Comparison of ENCODE assay signal across 9 cellular contexts in genomic region chr1:55277377-55278130, GRCh38.
DNase-seq lines count a peak whose midpoint lies in the region; FAIRE-seq and TF ChIP-seq lines count a peak whose summit lies in the region.
"Had no signal": no experiment of that assay in that cellular context is flagged by ENCODE, and none has a peak within 500 bp of the region (broad histone marks: within the 10 kb centered on the region; RNA-seq: fewer than 3 reads in every experiment).

No MANE protein-coding gene starts in this region.

- peak overlapping the region; percentile 37 for H3K27ac Mint-ChIP-seq in activated naive CD4-positive, alpha-beta T cell treated with anti-CD3 and anti-CD28 coated beads for 36 hours

- peak; percentile 65 for FAIRE-seq in G401.6 (lab: Jason Lieb, UNC)

- H3K27me3 ChIP-seq in HAP-1 (ENCODE audit: low read depth) (no peaks in the 10 kb centered on the region), MG63 (no peaks in the 10 kb centered on the region), prostate gland (replicated peaks; ENCODE audit: insufficient read depth) (no peaks in the 10 kb centered on the region)

- no peaks in the 10 kb centered on the region for H3K9me3 Mint-ChIP-seq in activated naive CD4-positive, alpha-beta T cell treated with anti-CD3 and anti-CD28 coated beads for 36 hours

- in situ Hi-C loops in HAP-1 (cut with MboI; ENCODE audit: low sequenced_read_pairs): loop anchor here (5.0 kb wide), 1 partner anchor 135 kb away; no protein-coding TSS in a partner anchor
- in situ Hi-C loops in SK-MEL-5 (cut with HindIII; ENCODE audit: low pct_unique_long_range_greater_than_20kb, low sequenced_read_pairs): no loop called here

- H3K4me3 ChIP-seq in HAP-1 (no peak overlapping the region), MG63 (no peak overlapping the region), prostate gland (no peak overlapping the region)
- H3K4me3 ChIP-seq: skin epidermis had no signal

- 27% methylated on average over 15 of the region's 15 CpGs for WGBS in prostate gland

- H3K4me1 ChIP-seq in HAP-1: 0 out of 2 replicates have a peak, but pooled peaks cover 3% of the 10 kb centered on the region
- no peaks in the 10 kb centered on the region for H3K4me1 ChIP-seq in prostate gland (replicated peaks)

- H3K4me1 Mint-ChIP-seq in activated naive CD4-positive, alpha-beta T cell treated with anti-CD3 and anti-CD28 coated beads for 36 hours (ENCODE audit: low read depth): peaks cover 22% of the 10 kb centered on the region

- no peak for TF ChIP-seq POLR2A in prostate gland (IDR thresholded peaks at IDR 0.05)

- intact Hi-C loops in activated naive CD4-positive, alpha-beta T cell treated with anti-CD3 and anti-CD28 coated beads for 36 hours (cut with micrococcal nuclease): loop anchor here (1.0 to 2.0 kb wide), 8 partner anchors 60 to 333 kb away; no protein-coding TSS in a partner anchor
- intact Hi-C loops in head of caudate nucleus (cut with DNase I) (loop anchor here (5.0 kb wide), 1 partner anchor 135 kb away; no protein-coding TSS in a partner anchor), prostate gland (cut with DNase I) (loop anchor here (2.0 kb wide), 1 partner anchor 137 kb away; no protein-coding TSS in a partner anchor)

- peaks cover 2% of the 10 kb centered on the region for H3K27me3 Mint-ChIP-seq in activated naive CD4-positive, alpha-beta T cell treated with anti-CD3 and anti-CD28 coated beads for 36 hours (ENCODE audit: low read depth)

- TF ChIP-seq CTCF in prostate gland (IDR thresholded peaks at IDR 0.05): peak; percentile 73 to 92 (median 81)

- H3K36me3 Mint-ChIP-seq in activated naive CD4-positive, alpha-beta T cell treated with anti-CD3 and anti-CD28 coated beads for 36 hours (ENCODE audit: low read depth): no peaks in the 10 kb centered on the region

- DNase-seq in HAP-1 (ENCODE audit: low spot score in 2 of 2): peak; percentile 55 to 89
- peak; percentile 62 for DNase-seq in MG63
- peak; percentile 79 for DNase-seq in SK-MEL-5 (ENCODE audit: low read depth, low spot score)
- peak; percentile 94 for DNase-seq in activated naive CD4-positive, alpha-beta T cell treated with anti-CD3 and anti-CD28 coated beads for 36 hours
- peak; percentile 71 to 95 (median 88) for DNase-seq in head of caudate nucleus
- DNase-seq in prostate gland (ENCODE audit: low spot score): peak; percentile 60
- peak; percentile 79 for DNase-seq in ureter (ENCODE audit: low spot score)

- peak overlapping the region; percentile 5 for H3K4me3 Mint-ChIP-seq in activated naive CD4-positive, alpha-beta T cell treated with anti-CD3 and anti-CD28 coated beads for 36 hours

- H3K9me3 ChIP-seq in HAP-1 (no peaks in the 10 kb centered on the region), MG63 (no peaks in the 10 kb centered on the region), prostate gland (no peaks in the 10 kb centered on the region)

- no peak overlapping the region for H3K27ac ChIP-seq in prostate gland

- H3K36me3 ChIP-seq in HAP-1 (replicated peaks) (no peaks in the 10 kb centered on the region), MG63 (no peaks in the 10 kb centered on the region), prostate gland (no peaks in the 10 kb centered on the region)

- CTCF ChIA-PET in activated naive CD4-positive, alpha-beta T cell treated with anti-CD3 and anti-CD28 coated beads for 36 hours (lab: Charles Lee): interaction anchor here (0.6 to 8.8 kb wide), 26 partner anchors 15 to 218 kb away, joined by 3 to 121 read pairs (median 4); no protein-coding TSS in a partner anchor
